ENCODE assay signal across 16 cellular contexts in the genomic region with DNA sequence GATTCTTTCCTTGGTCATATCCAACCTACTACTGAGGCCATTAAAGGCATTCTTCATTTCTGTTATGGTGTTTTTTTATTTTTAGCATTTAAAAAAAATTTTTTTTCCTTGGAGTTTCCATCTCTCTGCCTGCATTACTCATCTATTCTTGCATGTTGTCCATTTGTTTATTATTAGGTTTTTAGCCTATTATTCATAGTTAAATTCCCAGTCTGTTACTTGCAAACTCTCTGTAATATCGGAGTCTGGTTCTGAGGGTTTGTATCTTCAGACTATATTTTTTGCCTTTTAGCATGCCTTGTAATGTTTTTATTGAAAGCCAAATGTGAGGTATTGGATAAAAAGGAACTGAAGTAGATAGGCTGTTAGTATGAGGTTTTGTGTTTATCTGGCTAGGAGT.
"Had no signal": no experiment of that assay in that cellular context is flagged by ENCODE, and none has a peak within 500 bp of the region (broad histone marks: within the 10 kb centered on the region; RNA-seq: fewer than 3 reads in every experiment).

No MANE protein-coding gene starts in this region.

- DNase-seq: activated CD4-positive, alpha-beta T cell treated with anti-CD3 and anti-CD28 coated beads, Interleukin-2, amount 50 U/mL, for 1 hour; activated CD8-positive, alpha-beta memory T cell treated with anti-CD3 and anti-CD28 coated beads for 24 hours; activated naive CD4-positive, alpha-beta T cell treated with anti-CD3 and anti-CD28 coated beads for 36 hours; activated naive CD8-positive, alpha-beta T cell treated with anti-CD3 and anti-CD28 coated beads, Interleukin-2, amount 50 U/mL, for 24 hours; kidney glomerular epithelial cell; stimulated activated CD4-positive, alpha-beta T cell treated with anti-CD3 and anti-CD28 coated beads, Interleukin-12 subunit alpha, Interleukin-12 subunit beta, amount 100 ng/mL, for 4 hours; stimulated activated CD4-positive, alpha-beta T cell treated with anti-CD3 and anti-CD28 coated beads, Interleukin-2, amount 100 ng/mL, for 24 hours; SW 1271; transverse colon had no signal

- H3K4me1 ChIP-seq: ascending aorta, transverse colon, vagina had no signal

- ATAC-seq: activated CD4-positive, CD25-positive, alpha-beta regulatory T cell treated with anti-CD3 and anti-CD28 coated beads, Interleukin-2, amount 50 U/mL, for 24 hours; activated naive CD8-positive, alpha-beta T cell treated with anti-CD3 and anti-CD28 coated beads, Interleukin-2, amount 50 U/mL, for 24 hours; sciatic nerve; stimulated activated effector memory CD8-positive, alpha-beta T cell treated with anti-CD3 and anti-CD28 coated beads, Interleukin-12 subunit alpha, Interleukin-12 subunit beta, amount 100 ng/mL, for 72 hours had no signal

- H3K27me3 Mint-ChIP-seq: activated naive CD8-positive, alpha-beta T cell treated with anti-CD3 and anti-CD28 coated beads, Interleukin-2, amount 50 U/mL, for 24 hours had no signal

- H3K36me3 ChIP-seq: ascending aorta, transverse colon, vagina had no signal

- H3K9me3 Mint-ChIP-seq: activated naive CD8-positive, alpha-beta T cell treated with anti-CD3 and anti-CD28 coated beads, Interleukin-2, amount 50 U/mL, for 24 hours; stimulated activated effector memory CD8-positive, alpha-beta T cell treated with anti-CD3 and anti-CD28 coated beads, Interleukin-12 subunit alpha, Interleukin-12 subunit beta, amount 100 ng/mL, for 72 hours had no signal

- H3K27ac Mint-ChIP-seq: activated naive CD4-positive, alpha-beta T cell treated with anti-CD3 and anti-CD28 coated beads for 36 hours; activated naive CD8-positive, alpha-beta T cell treated with anti-CD3 and anti-CD28 coated beads, Interleukin-2, amount 50 U/mL, for 24 hours; activated T-helper 1 cell treated with anti-CD3 and anti-CD28 coated beads, Interleukin-12 subunit alpha, Interleukin-12 subunit beta, Interleukin-2, Interleukin-4 antibody, amounts not matched to agents 30 ng/mL and 10 ng/mL and 1 ng/mL, durations not matched to agents 14 hours and 24 hours and 36 hours; stimulated activated effector memory CD8-positive, alpha-beta T cell treated with anti-CD3 and anti-CD28 coated beads, Interleukin-12 subunit alpha, Interleukin-12 subunit beta, amount 100 ng/mL, for 72 hours; T-helper 2 cell treated with Interferon-gamma antibody and Interleukin-4, amounts not matched to agents 5 μg/mL and 100 μg/mL, for 36 hours had no signal

- H3K4me1 Mint-ChIP-seq: stimulated activated effector memory CD8-positive, alpha-beta T cell treated with anti-CD3 and anti-CD28 coated beads, Interleukin-12 subunit alpha, Interleukin-12 subunit beta, amount 100 ng/mL, for 72 hours had no signal

- H3K4me3 ChIP-seq: ascending aorta, transverse colon, vagina had no signal

- H3K36me3 Mint-ChIP-seq: stimulated activated effector memory CD8-positive, alpha-beta T cell treated with anti-CD3 and anti-CD28 coated beads, Interleukin-12 subunit alpha, Interleukin-12 subunit beta, amount 100 ng/mL, for 72 hours had no signal

- H3K4me3 Mint-ChIP-seq: activated naive CD4-positive, alpha-beta T cell treated with anti-CD3 and anti-CD28 coated beads for 36 hours; activated naive CD8-positive, alpha-beta T cell treated with anti-CD3 and anti-CD28 coated beads, Interleukin-2, amount 50 U/mL, for 24 hours; activated T-helper 1 cell treated with anti-CD3 and anti-CD28 coated beads, Interleukin-12 subunit alpha, Interleukin-12 subunit beta, Interleukin-2, Interleukin-4 antibody, amounts not matched to agents 30 ng/mL and 10 ng/mL and 1 ng/mL, durations not matched to agents 14 hours and 24 hours and 36 hours; stimulated activated effector memory CD8-positive, alpha-beta T cell treated with anti-CD3 and anti-CD28 coated beads, Interleukin-12 subunit alpha, Interleukin-12 subunit beta, amount 100 ng/mL, for 72 hours; T-helper 2 cell treated with Interferon-gamma antibody and Interleukin-4, amounts not matched to agents 5 μg/mL and 100 μg/mL, for 36 hours had no signal

- H3K27ac ChIP-seq: ascending aorta, transverse colon, vagina had no signal

- H3K27me3 ChIP-seq: ascending aorta, transverse colon, vagina had no signal

- H3K9me3 ChIP-seq: vagina had no signal
